In the genomic region with DNA sequence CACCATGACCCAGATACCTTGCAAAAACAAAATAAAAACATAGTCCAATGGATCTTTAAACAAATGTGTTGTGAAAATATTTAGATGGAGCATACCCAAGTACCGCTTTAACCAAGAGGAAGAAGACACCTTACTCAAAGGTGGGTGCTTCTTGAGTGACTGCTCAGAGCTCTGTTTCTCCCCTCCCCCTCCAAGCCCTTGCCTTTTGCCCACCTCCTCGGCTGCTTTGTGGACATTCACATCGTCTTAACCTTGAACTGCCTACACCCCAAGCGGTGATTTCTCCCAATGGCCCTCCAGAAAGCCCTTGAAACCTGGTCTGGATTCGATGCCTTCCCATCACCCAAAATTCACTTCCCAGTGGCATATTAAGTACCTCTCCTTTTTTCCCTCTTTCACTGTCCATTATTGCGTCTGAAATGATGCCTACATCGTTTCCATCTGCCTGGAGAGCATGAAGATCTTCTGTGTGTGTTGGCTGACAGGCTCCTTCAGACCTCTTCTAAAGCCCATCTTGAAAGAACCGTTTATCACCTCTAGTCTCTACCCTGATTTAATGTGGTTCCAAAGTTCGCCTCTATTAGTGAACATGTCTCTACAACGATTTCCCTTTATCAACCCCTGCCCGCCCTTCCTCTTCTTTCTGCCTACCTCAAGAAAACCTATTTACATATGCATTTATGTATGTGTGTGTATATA, we compare ENCODE assay signal across 8 cellular contexts. TPM values are rescaled to one million over a fixed set of nuclear protein-coding genes. Genes with fewer than 3 reads are reported as not detected.
DNase-seq lines count a peak whose midpoint lies in the region; ATAC-seq and TF ChIP-seq lines count a peak whose summit lies in the region.

No MANE protein-coding gene starts in this region.

- H3K36me3 ChIP-seq in endocrine pancreas (ENCODE audit: control insufficient read depth, insufficient read depth, low read length): no peaks in the 10 kb centered on the region
- H3K36me3 ChIP-seq in brain microvascular endothelial cell (replicated peaks): no peaks in the 10 kb centered on the region

- H3K4me1 ChIP-seq in endocrine pancreas (ENCODE audit: control insufficient read depth, insufficient read depth, low read length): peaks cover 17% of the 10 kb centered on the region

- H3K9me3 Mint-ChIP-seq in Calu3 (ENCODE audit: low read depth, unreplicated experiment) (no peaks in the 10 kb centered on the region), osteocyte (ENCODE audit: unreplicated experiment) (no peaks in the 10 kb centered on the region)

- TF ChIP-seq CTCF in Calu3 (IDR thresholded peaks at IDR 0.05; ENCODE audit: unreplicated experiment) (no peak), osteocyte (IDR thresholded peaks at IDR 0.05) (no peak), brain microvascular endothelial cell (IDR thresholded peaks at IDR 0.05; ENCODE audit: low read depth, low read length, missing control alignments) (no peak)

- intact Hi-C loops in Calu3 (cut with micrococcal nuclease; ENCODE audit: unreplicated experiment): loop anchor here (5.0 kb wide), 1 partner anchor 49 kb away; no protein-coding TSS in a partner anchor

- peak overlapping the region; percentile 90 for H3K4me3 ChIP-seq in endocrine pancreas (ENCODE audit: control insufficient read depth, insufficient read depth, low read length)
- no peak overlapping the region for H3K4me3 ChIP-seq in brain microvascular endothelial cell (ENCODE audit: low read depth, low read length)

- H3K9ac ChIP-seq in endocrine pancreas (ENCODE audit: control insufficient read depth, insufficient read depth, low read length): peak overlapping the region; percentile 55

- ATAC-seq in GM18498 (IDR thresholded peaks at IDR 0.05; ENCODE audit: unreplicated experiment) (no peak), HG02970 (IDR thresholded peaks at IDR 0.05; ENCODE audit: low FRiP score, unreplicated experiment) (no peak)

- no peaks in the 10 kb centered on the region for H3K9me3 ChIP-seq in endocrine pancreas (ENCODE audit: control insufficient read depth, low read length)

- no peak overlapping the region for H3K27ac ChIP-seq in brain microvascular endothelial cell

- CTCF ChIA-PET in Calu3 (lab: Charles Lee): no interaction called here

- no peaks in the 10 kb centered on the region for H3K27me3 Mint-ChIP-seq in Calu3 (ENCODE audit: unreplicated experiment)
- H3K27me3 Mint-ChIP-seq in osteocyte (ENCODE audit: unreplicated experiment): peaks cover 31% of the 10 kb centered on the region

- DNase-seq in Calu3 (no peak), NCI-H524 treated with DMSO at 0.1 percent for 48 hours (lab: John Stamatoyannopoulos, UW) (peak; percentile 22), osteocyte (ENCODE audit: extremely low spot score, unreplicated experiment) (no peak), NCI-H1105 (lab: John Stamatoyannopoulos, UW) (no peak), brain microvascular endothelial cell (no peak)

- in situ Hi-C loops in brain microvascular endothelial cell (cut with HindIII; ENCODE audit: low pct_ligation_motif_present, low sequenced_read_pairs): no loop called here

- peak overlapping the region; percentile 26 for H3K27ac Mint-ChIP-seq in Calu3 (ENCODE audit: unreplicated experiment)
- no peak overlapping the region for H3K27ac Mint-ChIP-seq in osteocyte (ENCODE audit: unreplicated experiment)

- H3K36me3 Mint-ChIP-seq in Calu3 (ENCODE audit: insufficient read depth, unreplicated experiment): peaks cover 27% of the 10 kb centered on the region
- no peaks in the 10 kb centered on the region for H3K36me3 Mint-ChIP-seq in osteocyte (ENCODE audit: unreplicated experiment)

- H3K4me1 Mint-ChIP-seq in Calu3 (ENCODE audit: low read depth, unreplicated experiment): peaks cover 22% of the 10 kb centered on the region
- H3K4me1 Mint-ChIP-seq in osteocyte (ENCODE audit: unreplicated experiment): no peaks in the 10 kb centered on the region

- H3K27me3 ChIP-seq in endocrine pancreas (ENCODE audit: control insufficient read depth, insufficient read depth, low read length) (no peaks in the 10 kb centered on the region), brain microvascular endothelial cell (replicated peaks) (no peaks in the 10 kb centered on the region)

- no TSS peak for BruUV-seq in Calu3 (replicated peaks; lab: Mats Ljungman, UMichigan)

- H3K4me3 Mint-ChIP-seq in Calu3 (ENCODE audit: low read depth, unreplicated experiment): peak overlapping the region; percentile 66
- peak overlapping the region; percentile 72 for H3K4me3 Mint-ChIP-seq in osteocyte (ENCODE audit: unreplicated experiment)

RNA-seq across cellular contexts. Expression of a gene that starts 1.0 kb away (rescaled TPM):
- 6.8 and 7.6 TPM in 2 replicates for total RNA-seq in Calu3 (2022)
- total RNA-seq in osteocyte: not detected in 2 replicates
